Comparison of ENCODE assay signal across 18 cellular contexts in the genomic region with DNA sequence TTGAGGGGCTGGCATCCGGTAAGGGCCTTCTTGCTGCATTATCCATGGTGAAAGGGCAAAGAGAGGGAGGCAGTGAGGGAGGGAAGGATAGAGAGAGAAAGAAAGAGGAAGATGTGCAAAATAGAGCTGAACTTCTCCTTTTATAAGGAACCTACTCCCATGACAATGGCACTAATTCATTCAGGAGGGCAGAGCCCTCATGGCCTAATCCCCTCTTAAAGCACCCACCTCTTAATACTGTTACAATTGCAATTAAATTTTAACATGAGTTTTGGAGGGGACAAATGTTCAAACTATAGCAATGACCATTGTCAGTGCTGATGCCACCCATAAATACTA.
A peak's percentile ranks its signal among the peaks of the same experiment; 100 is the strongest.
DNase-seq lines count a peak whose midpoint lies in the region; ATAC-seq, FAIRE-seq and TF ChIP-seq lines count a peak whose summit lies in the region.
"Had no signal": no experiment of that assay in that cellular context is flagged by ENCODE, and none has a peak within 500 bp of the region (broad histone marks: within the 10 kb centered on the region; RNA-seq: fewer than 3 reads in every experiment).

No MANE protein-coding gene starts in this region.

- TF ChIP-seq CTCF in GM12878 (IDR thresholded peaks at IDR 0.05 in 2 of 3, conservative IDR thresholded peaks at IDR 0.05 in 1 of 3; ENCODE audit: control insufficient read depth in 2 of 3, extremely low read depth in 1 of 3, insufficient read depth in 1 of 3, low read depth in 3 of 3, low read length in 3 of 3) (no peak), osteocyte (IDR thresholded peaks at IDR 0.05) (no peak)

- DNase-seq in SIG-M5 treated with dmso at 0.1 percent for 504 hours (lab: John Stamatoyannopoulos, UW; ENCODE audit: unreplicated experiment) (peak; percentile 76), SIG-M5 (lab: John Stamatoyannopoulos, UW) (no peak), SJCRH30 (no peak), GM12878 (ENCODE audit: low read depth, low spot score) (no peak), osteocyte (ENCODE audit: extremely low spot score, unreplicated experiment) (no peak), NCI-H187 (lab: John Stamatoyannopoulos, UW) (no peak)
- DNase-seq: 8988T; foreskin fibroblast; HFFc6; NCI-H1436 treated with DMSO at 0.1 percent for 48 hours; Peyer's patch; stimulated activated CD4-positive, alpha-beta T cell treated with anti-CD3 and anti-CD28 coated beads, Interleukin-12 subunit alpha, Interleukin-12 subunit beta, amount 100 ng/mL, for 4 hours had no signal

- no peak for TF ChIP-seq EP300 in GM12878 (IDR thresholded peaks at IDR 0.05; ENCODE audit: borderline replicate concordance in 1 of 2, control insufficient read depth in 1 of 2, low read depth in 2 of 2, low read length in 2 of 2)

- TF ChIP-seq POLR2A in GM12878 (IDR thresholded peaks at IDR 0.05; ENCODE audit: low read depth, low read length), result no peak

- no TSS peak for BruUV-seq in GM12878 (replicated peaks; lab: Mats Ljungman, UMichigan)

- H3K4me1 Mint-ChIP-seq in osteocyte (ENCODE audit: unreplicated experiment), result no peaks in the 10 kb centered on the region

- H3K79me2 ChIP-seq in GM12878 (ENCODE audit: control insufficient read depth, insufficient read depth, low read length), result no peaks in the 10 kb centered on the region

- H3K9me3 ChIP-seq in SJCRH30 (replicated peaks) (no peaks in the 10 kb centered on the region; the same call in none of the 2 replicates), GM12878 (replicated peaks; ENCODE audit: control insufficient read depth, insufficient read depth, low read length) (no peaks in the 10 kb centered on the region; the same call in 2 of the 3 replicates)
- H3K9me3 ChIP-seq: Peyer's patch, prostate gland, suprapubic skin had no signal

- WGBS in GM12878 (ENCODE audit: insufficient coverage, insufficient replicate concordance, low lambda C conversion rate, missing lambda C conversion rate), result 0% methylated on average over 1 of the region's 1 CpG

- ATAC-seq in GM12878, result no peak
- no peak for ATAC-seq in HG03139 (IDR thresholded peaks at IDR 0.05; ENCODE audit: unreplicated experiment)
- ATAC-seq: left lobe of liver had no signal

- H3K4me3 ChIP-seq in GM08714 (ENCODE audit: low read length) (peak overlapping the region; percentile 7; the same call in 1 of the 2 replicates), SJCRH30 (no peak overlapping the region), GM12878 (no peak overlapping the region)
- H3K4me3 ChIP-seq: Peyer's patch, prostate gland, suprapubic skin had no signal

- H3K36me3 Mint-ChIP-seq in osteocyte (ENCODE audit: unreplicated experiment), result no peaks in the 10 kb centered on the region
- H3K36me3 Mint-ChIP-seq: IgD-negative memory B cell had no signal

- no peaks in the 10 kb centered on the region for H3K36me3 ChIP-seq in SJCRH30
- H3K36me3 ChIP-seq in GM12878 (ENCODE audit: control insufficient read depth in 2 of 2, insufficient read depth in 2 of 2, low read length in 1 of 2), result no peaks in the 10 kb centered on the region
- H3K36me3 ChIP-seq: Peyer's patch, prostate gland, suprapubic skin had no signal

- no peaks in the 10 kb centered on the region for H3K9me3 Mint-ChIP-seq in osteocyte (ENCODE audit: unreplicated experiment)
- H3K9me3 Mint-ChIP-seq: HFFc6 had no signal

- RAD21 ChIA-PET in GM12878 (lab: Charles Lee; ENCODE audit: unreplicated experiment), result interaction anchor here (0.6 to 17.6 kb wide), 33 partner anchors 8 to 323 kb away, joined by 3 to 348 read pairs (median 17); a partner anchor contains a TSS

- no peak overlapping the region for H2AFZ ChIP-seq in GM12878 (ENCODE audit: control insufficient read depth, low read depth, low read length)

- no peak overlapping the region for H3K9ac ChIP-seq in GM12878 (ENCODE audit: control insufficient read depth, insufficient read depth, low read length)

- SMC1A ChIA-PET in GM12878 (lab: Charles Lee; ENCODE audit: uncharacterized antibody, unreplicated experiment), result interaction anchor here (0.9 to 24.6 kb wide), 40 partner anchors 10 to 323 kb away, joined by 3 to 961 read pairs (median 17); a partner anchor contains a TSS

- peak overlapping the region; percentile 6; the same call in 1 of the 2 replicates for H3K27ac ChIP-seq in SJCRH30
- peak overlapping the region; percentile 75; the same call in 1 of the 2 replicates for H3K27ac ChIP-seq in GM12878 (ENCODE audit: control insufficient read depth, insufficient read depth)
- H3K27ac ChIP-seq: prostate gland, suprapubic skin had no signal

- H3K4me1 ChIP-seq in SJCRH30, result peaks cover 42% of the 10 kb centered on the region
- peaks cover 51% of the 10 kb centered on the region for H3K4me1 ChIP-seq in GM12878 (ENCODE audit: control insufficient read depth, insufficient read depth, low read length)
- H3K4me1 ChIP-seq: prostate gland, suprapubic skin had no signal

- H4K20me1 ChIP-seq in GM12878 (ENCODE audit: control insufficient read depth, insufficient read depth), result no peaks in the 10 kb centered on the region

- no peak overlapping the region for H3K4me3 Mint-ChIP-seq in osteocyte (ENCODE audit: unreplicated experiment)
- H3K4me3 Mint-ChIP-seq: HFFc6 had no signal

- H3K4me2 ChIP-seq in GM12878 (ENCODE audit: control insufficient read depth, insufficient read depth), result peak overlapping the region; percentile 78; the same call in 1 of the 2 replicates

- H3K27me3 ChIP-seq in SJCRH30, result no peaks in the 10 kb centered on the region
- H3K27me3 ChIP-seq in GM12878 (replicated peaks in 1 of 2; ENCODE audit: control insufficient read depth in 2 of 2, insufficient read depth in 2 of 2, low read length in 1 of 2), result no peaks in the 10 kb centered on the region
- H3K27me3 ChIP-seq: Peyer's patch, suprapubic skin had no signal

- FAIRE-seq in GM12878 (lab: Jason Lieb, UNC), result no peak

- in situ Hi-C loops in GM12878 (cut with MboI), result loop anchor here (5.0 kb wide), 1 partner anchor 320 kb away; no protein-coding TSS in a partner anchor

- no peak for TF ChIP-seq RAD21 in GM12878 (IDR thresholded peaks at IDR 0.05; ENCODE audit: insufficient read depth, low read depth, low read length)

- intact Hi-C loops in GM12878 (cut with micrococcal nuclease; ENCODE audit: unreplicated experiment), result loop anchor here (1.0 to 10.0 kb wide), 8 partner anchors 28 to 321 kb away; a partner anchor contains a TSS

- CTCF ChIA-PET in GM12878 (lab: Yijun Ruan, JAX), result interaction anchor here (0.9 to 8.6 kb wide), 16 partner anchors 12 to 326 kb away, joined by 3 to 103 read pairs (median 6); no protein-coding TSS in a partner anchor

- POLR2A ChIA-PET in GM12878 (lab: Charles Lee), result interaction anchor here (0.6 to 4.9 kb wide), 30 partner anchors 11 to 320 kb away, joined by 3 to 39 read pairs (median 9); a partner anchor contains a TSS

- H3K27me3 Mint-ChIP-seq in osteocyte (ENCODE audit: unreplicated experiment), result peaks cover 14% of the 10 kb centered on the region
- H3K27me3 Mint-ChIP-seq: IgD-negative memory B cell had no signal

- no peak overlapping the region for H3K27ac Mint-ChIP-seq in osteocyte (ENCODE audit: unreplicated experiment)
- H3K27ac Mint-ChIP-seq: HFFc6 had no signal

TF ChIP-seq in GM12878, 131 proteins besides CTCF, POLR2A, EP300 and RAD21:
- TF ChIP-seq MTA2 (IDR thresholded peaks at IDR 0.05; ENCODE audit: low read depth) (no peak), MTA3 (IDR thresholded peaks at IDR 0.05; ENCODE audit: borderline replicate concordance, low read length) (0 out of 2 replicates have a peak, but pooled peaks have one; percentile 13), POU2F2 (IDR thresholded peaks at IDR 0.05; ENCODE audit: borderline replicate concordance, low read depth, low read length) (no peak)
- TF ChIP-seq, protein P1, sequence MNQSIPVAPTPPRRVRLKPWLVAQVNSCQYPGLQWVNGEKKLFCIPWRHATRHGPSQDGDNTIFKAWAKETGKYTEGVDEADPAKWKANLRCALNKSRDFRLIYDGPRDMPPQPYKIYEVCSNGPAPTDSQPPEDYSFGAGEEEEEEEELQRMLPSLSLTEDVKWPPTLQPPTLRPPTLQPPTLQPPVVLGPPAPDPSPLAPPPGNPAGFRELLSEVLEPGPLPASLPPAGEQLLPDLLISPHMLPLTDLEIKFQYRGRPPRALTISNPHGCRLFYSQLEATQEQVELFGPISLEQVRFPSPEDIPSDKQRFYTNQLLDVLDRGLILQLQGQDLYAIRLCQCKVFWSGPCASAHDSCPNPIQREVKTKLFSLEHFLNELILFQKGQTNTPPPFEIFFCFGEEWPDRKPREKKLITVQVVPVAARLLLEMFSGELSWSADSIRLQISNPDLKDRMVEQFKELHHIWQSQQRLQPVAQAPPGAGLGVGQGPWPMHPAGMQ (IDR thresholded peaks at IDR 0.05; ENCODE audit: borderline replicate concordance), result no peak
TF ChIP-seq in GM12878: peak in this region for 1.
